Comparison of ENCODE assay signal across 8 cellular contexts in the genomic region with DNA sequence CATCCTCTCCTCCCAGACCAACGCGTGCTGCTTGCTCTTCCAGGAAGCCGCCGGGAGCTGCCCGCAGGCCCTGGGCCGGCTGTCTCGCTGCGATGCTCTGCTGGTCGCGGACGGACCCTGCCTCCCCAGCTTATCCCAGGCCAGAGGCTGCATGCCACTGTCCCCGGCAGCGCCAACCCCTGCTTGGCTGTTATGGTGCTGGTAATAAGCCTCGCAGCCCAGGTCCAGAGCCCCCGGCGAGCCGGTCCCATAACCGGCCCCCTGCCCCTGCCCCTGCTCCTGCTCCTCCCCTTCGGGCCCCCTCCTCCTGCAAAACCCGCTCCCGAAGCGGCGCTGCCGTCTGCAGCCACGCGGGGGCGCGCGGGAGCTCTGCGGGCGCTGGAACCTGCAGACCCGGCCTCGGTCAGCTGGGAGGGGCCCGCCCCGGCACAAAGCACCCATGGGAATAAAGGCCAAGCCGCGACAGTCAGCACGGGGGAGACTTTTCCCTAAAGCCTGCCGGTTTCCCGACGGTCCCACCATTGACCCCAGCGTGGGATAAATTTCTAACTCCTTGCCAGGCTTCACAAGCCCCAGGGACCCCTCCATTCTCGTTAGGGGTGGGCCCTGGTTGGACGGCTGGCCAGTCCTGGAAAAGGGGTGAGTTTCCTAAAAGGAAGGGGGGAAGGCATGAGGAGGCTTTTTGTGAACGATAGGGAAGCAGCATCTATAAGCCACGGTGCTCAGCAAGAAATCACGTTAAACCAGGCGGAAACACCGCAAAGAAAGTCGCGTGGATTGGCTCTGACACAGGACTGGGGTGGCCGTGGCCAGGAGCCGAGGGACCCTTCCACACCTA. TPM values are rescaled to one million over a fixed set of nuclear protein-coding genes. Genes with fewer than 3 reads are reported as not detected.
A peak's percentile ranks its signal among the peaks of the same experiment; 100 is the strongest.
DNase-seq lines count a peak whose midpoint lies in the region; ATAC-seq and TF ChIP-seq lines count a peak whose summit lies in the region.

No MANE protein-coding gene starts in this region.

- H3K79me2 ChIP-seq in osteoblast (ENCODE audit: insufficient read depth, low read length) = no peaks in the 10 kb centered on the region

- H3K9me3 Mint-ChIP-seq in glutamatergic neuron (ENCODE audit: unreplicated experiment) = peaks cover 2% of the 10 kb centered on the region

- DNase-seq in DMS 273 (lab: John Stamatoyannopoulos, UW; ENCODE audit: unreplicated experiment) = peak; percentile 87
- DNase-seq in Kasumi-1 (lab: John Stamatoyannopoulos, UW) = peak; percentile 35 to 39
- DNase-seq in SJCRH30 = peak; percentile 78 to 88
- peak; percentile 58 for DNase-seq in activated gamma-delta T cell treated with anti-CD3 and anti-CD28 coated beads, Interleukin-2, amount 50 U/mL, for 16 hours (ENCODE audit: low read depth)
- peak; percentile 93 for DNase-seq in glutamatergic neuron
- DNase-seq in osteoblast (ENCODE audit: insufficient read length, low spot score, missing footprints) = peak; percentile 98
- DNase-seq in tibial artery = peak; percentile 53 to 77

- H3K27ac ChIP-seq in SJCRH30 = no peak overlapping the region
- no peak overlapping the region for H3K27ac ChIP-seq in osteoblast (ENCODE audit: low read depth, low read length)
- no peak overlapping the region for H3K27ac ChIP-seq in tibial artery

- H3K4me3 Mint-ChIP-seq in glutamatergic neuron (ENCODE audit: unreplicated experiment) = peak overlapping the region; percentile 34

- H3K36me3 Mint-ChIP-seq in glutamatergic neuron (ENCODE audit: unreplicated experiment) = no peaks in the 10 kb centered on the region

- intact Hi-C loops in tibial artery (cut with DNase I; ENCODE audit: low total_unique reads) = no loop called here

- H3K36me3 ChIP-seq in SJCRH30 (no peaks in the 10 kb centered on the region), osteoblast (ENCODE audit: insufficient read depth, low read length) (no peaks in the 10 kb centered on the region), tibial artery (no peaks in the 10 kb centered on the region)

- no peak for ATAC-seq in HG03095 (IDR thresholded peaks at IDR 0.05; ENCODE audit: unreplicated experiment)

- H3K27me3 ChIP-seq in SJCRH30 (peaks cover 47% of the 10 kb centered on the region), osteoblast (ENCODE audit: insufficient read depth, low read length) (peaks cover 67% of the 10 kb centered on the region), tibial artery (peaks cover 0 to 88% of the 10 kb centered on the region in 2 donors)

- H3K4me2 ChIP-seq in osteoblast (ENCODE audit: insufficient read depth, low read length) = no peak overlapping the region

- peaks cover 11% of the 10 kb centered on the region; the same call in 1 of the 2 replicates for H3K4me1 ChIP-seq in SJCRH30
- H3K4me1 ChIP-seq in osteoblast (ENCODE audit: insufficient read depth, low read length) = peaks cover 3% of the 10 kb centered on the region
- H3K4me1 ChIP-seq in tibial artery = peaks cover 0 to 11% (median 8%) of the 10 kb centered on the region in 4 donors

- H3K27ac Mint-ChIP-seq in glutamatergic neuron (ENCODE audit: unreplicated experiment) = no peak overlapping the region

- H3K27me3 Mint-ChIP-seq in glutamatergic neuron (ENCODE audit: unreplicated experiment) = peaks cover 15% of the 10 kb centered on the region

- H3K9me3 ChIP-seq in SJCRH30 (replicated peaks) (no peaks in the 10 kb centered on the region), osteoblast (ENCODE audit: low read depth, low read length) (no peaks in the 10 kb centered on the region), tibial artery (no peaks in the 10 kb centered on the region)

- H3K4me3 ChIP-seq in SJCRH30 (no peak overlapping the region), osteoblast (ENCODE audit: insufficient read depth, low read length) (no peak overlapping the region), tibial artery (no peak overlapping the region)

- peak; percentile 99 for TF ChIP-seq CTCF in glutamatergic neuron (IDR thresholded peaks at IDR 0.05; ENCODE audit: partially characterized antibody, unreplicated experiment)
- TF ChIP-seq CTCF in osteoblast (IDR thresholded peaks at IDR 0.05; ENCODE audit: extremely low read depth, low read depth, low read length) = peak; percentile 68
- peak; percentile 81 to 96 for TF ChIP-seq CTCF in tibial artery (IDR thresholded peaks at IDR 0.05)

- H3K4me1 Mint-ChIP-seq in glutamatergic neuron (ENCODE audit: low read depth, unreplicated experiment) = peaks cover 1% of the 10 kb centered on the region

- no peaks in the 10 kb centered on the region for H4K20me1 ChIP-seq in osteoblast (ENCODE audit: insufficient read depth, low read length)

- H2AFZ ChIP-seq in osteoblast (ENCODE audit: low read length) = no peak overlapping the region

RNA-seq across cellular contexts. Expression of a gene that starts 11.2 kb away (rescaled TPM):
- total RNA-seq in SJCRH30 (2014; rRNA removed; shearing (Covaris generic)) = not detected in 2 replicates
- not detected for total RNA-seq in glutamatergic neuron (ENCODE audit: unreplicated experiment)
- total RNA-seq in osteoblast = not detected in 2 replicates

RNA-seq across cellular contexts. Expression of a gene that starts 36.0 kb away (rescaled TPM):
- total RNA-seq in SJCRH30 (2014; rRNA removed; shearing (Covaris generic)) = 88.0 and 90.0 TPM in 2 replicates
- total RNA-seq in glutamatergic neuron (ENCODE audit: unreplicated experiment) = 78.8 TPM
- 0.88 and 1.1 TPM in 2 replicates for total RNA-seq in osteoblast

RNA-seq across cellular contexts. Expression of a gene that starts 54.9 kb away (rescaled TPM):
- 8.2 and 11.3 TPM in 2 replicates for total RNA-seq in SJCRH30 (2014; rRNA removed; shearing (Covaris generic))
- total RNA-seq in glutamatergic neuron (ENCODE audit: unreplicated experiment) (13.8 TPM), osteoblast (2.4 and 3.3 TPM in 2 replicates)

Comparison
In these comparisons a context has a peak if more than half of its experiments do, and no peak if none do; other contexts are left out.
1. DNase-seq: peak in every context shown above with its lines; median percentile 98 in osteoblast; 93 in glutamatergic neuron; 87 in DMS 273; 83 in SJCRH30; 65 in tibial artery; 58 in activated gamma-delta T cell treated with anti-CD3 and anti-CD28 coated beads, Interleukin-2, amount 50 U/mL, for 16 hours; 37 in Kasumi-1.
2. RNA of a gene that starts 36.0 kb away (total RNA-seq): 88.0 to 90.0 TPM in SJCRH30 and 78.8 TPM in glutamatergic neuron (single experiment); 0.88 to 1.1 TPM in osteoblast; every median in the first group is over 10 times any median in the second.
3. Peak in every context shown above with its lines, with median percentiles within 50 percentile points of each other: CTCF ChIP-seq.